29 cellular contexts compared by ENCODE assay signal in genomic region chr7:158836692-158837091, GRCh38.
"Had no signal": no experiment of that assay in that cellular context is flagged by ENCODE, and none has a peak within 500 bp of the region (broad histone marks: within the 10 kb centered on the region; RNA-seq: fewer than 3 reads in every experiment).

No MANE protein-coding gene starts in this region.

- H3K36me3 ChIP-seq: ascending aorta, breast epithelium, cardiac muscle cell, colonic mucosa had no signal

- H3K36me3 Mint-ChIP-seq: activated CD4-positive, alpha-beta memory T cell treated with anti-CD3 and anti-CD28 coated beads for 36 hours; activated CD8-positive, alpha-beta memory T cell treated with anti-CD3 and anti-CD28 coated beads, Interleukin-2, amount 10 ng/mL, durations not matched to agents 7 days and 5 days; activated naive CD4-positive, alpha-beta T cell treated with anti-CD3 and anti-CD28 coated beads, Interleukin-2, amount 10 ng/mL, durations not matched to agents 7 days and 5 days; activated naive CD4-positive, alpha-beta T cell treated with anti-CD3 and anti-CD28 coated beads, Interleukin-2, amount 50 U/mL, for 72 hours; brain; T-cell had no signal

- H3K27me3 ChIP-seq: ascending aorta, breast epithelium, colonic mucosa had no signal

- ATAC-seq: activated CD4-positive, alpha-beta T cell treated with anti-CD3 and anti-CD28 coated beads for 36 hours; activated CD8-positive, alpha-beta memory T cell treated with anti-CD3 and anti-CD28 coated beads, Interleukin-2, amount 10 ng/mL, durations not matched to agents 7 days and 5 days; activated CD8-positive, alpha-beta T cell treated with anti-CD3 and anti-CD28 coated beads, Interleukin-2, amount 10 ng/mL, durations not matched to agents 7 days and 5 days; activated naive CD4-positive, alpha-beta T cell treated with anti-CD3 and anti-CD28 coated beads, Interleukin-2, amount 50 U/mL, for 72 hours; activated T-cell treated with anti-CD3 and anti-CD28 coated beads, Interleukin-2, amount 50 U/mL, for 72 hours; T-cell had no signal

- H3K27ac Mint-ChIP-seq: activated CD4-positive, alpha-beta memory T cell treated with anti-CD3 and anti-CD28 coated beads for 36 hours; activated CD4-positive, alpha-beta T cell treated with anti-CD3 and anti-CD28 coated beads for 36 hours; activated CD4-positive, alpha-beta T cell treated with anti-CD3 and anti-CD28 coated beads, Interleukin-2, amount 10 ng/mL, durations not matched to agents 24 days and 14 days; activated CD8-positive, alpha-beta memory T cell treated with anti-CD3 and anti-CD28 coated beads, Interleukin-2, amount 10 ng/mL, durations not matched to agents 7 days and 5 days; activated CD8-positive, alpha-beta T cell treated with anti-CD3 and anti-CD28 coated beads, Interleukin-2, amount 10 ng/mL, durations not matched to agents 7 days and 5 days; activated naive CD4-positive, alpha-beta T cell treated with anti-CD3 and anti-CD28 coated beads, Interleukin-2, amount 10 ng/mL, durations not matched to agents 7 days and 5 days; activated naive CD4-positive, alpha-beta T cell treated with anti-CD3 and anti-CD28 coated beads, Interleukin-2, amount 50 U/mL, for 72 hours; activated naive CD8-positive, alpha-beta T cell treated with anti-CD3 and anti-CD28 coated beads, Interleukin-2, amount 10 ng/mL, durations not matched to agents 7 days and 5 days; activated T-cell treated with anti-CD3 and anti-CD28 coated beads, Interleukin-2, amount 50 U/mL, for 72 hours; brain; T-cell; T-helper 1 cell treated with Interleukin-12 subunit alpha and Interleukin-12 subunit beta and Interleukin-4 antibody, amounts not matched to agents 30 μg/mL and 1 μg/mL, for 36 hours had no signal

- H3K4me3 Mint-ChIP-seq: activated CD4-positive, alpha-beta memory T cell treated with anti-CD3 and anti-CD28 coated beads for 36 hours; activated CD4-positive, alpha-beta T cell treated with anti-CD3 and anti-CD28 coated beads for 36 hours; activated CD4-positive, alpha-beta T cell treated with anti-CD3 and anti-CD28 coated beads, Interleukin-2, amount 10 ng/mL, durations not matched to agents 24 days and 14 days; activated CD8-positive, alpha-beta memory T cell treated with anti-CD3 and anti-CD28 coated beads, Interleukin-2, amount 10 ng/mL, durations not matched to agents 7 days and 5 days; activated CD8-positive, alpha-beta T cell treated with anti-CD3 and anti-CD28 coated beads, Interleukin-2, amount 10 ng/mL, durations not matched to agents 7 days and 5 days; activated naive CD4-positive, alpha-beta T cell treated with anti-CD3 and anti-CD28 coated beads, Interleukin-2, amount 10 ng/mL, durations not matched to agents 7 days and 5 days; activated naive CD8-positive, alpha-beta T cell treated with anti-CD3 and anti-CD28 coated beads, Interleukin-2, amount 10 ng/mL, durations not matched to agents 7 days and 5 days; activated T-cell treated with anti-CD3 and anti-CD28 coated beads, Interleukin-2, amount 50 U/mL, for 72 hours; T-cell; T-helper 1 cell treated with Interleukin-12 subunit alpha and Interleukin-12 subunit beta and Interleukin-4 antibody, amounts not matched to agents 30 μg/mL and 1 μg/mL, for 36 hours had no signal

- H3K4me3 ChIP-seq: ascending aorta, breast epithelium, cardiac muscle cell, colonic mucosa had no signal

- DNase-seq: activated CD4-positive, alpha-beta memory T cell treated with anti-CD3 and anti-CD28 coated beads for 36 hours; activated CD4-positive, alpha-beta T cell treated with anti-CD3 and anti-CD28 coated beads for 36 hours; activated CD4-positive, alpha-beta T cell treated with anti-CD3 and anti-CD28 coated beads, Interleukin-2, amount 10 ng/mL, durations not matched to agents 24 days and 14 days; activated CD4-positive, CD25-positive, alpha-beta regulatory T cell; activated CD4-positive, CD25-positive, alpha-beta regulatory T cell treated with anti-CD3 and anti-CD28 coated beads, Interleukin-2, amount 50 U/mL, for 72 hours; activated CD8-positive, alpha-beta memory T cell treated with anti-CD3 and anti-CD28 coated beads, Interleukin-2, amount 10 ng/mL, durations not matched to agents 7 days and 5 days; activated CD8-positive, alpha-beta memory T cell treated with anti-CD3 and anti-CD28 coated beads, Interleukin-2, amount 50 U/mL, for 4 hours; activated CD8-positive, alpha-beta T cell treated with anti-CD3 and anti-CD28 coated beads, Interleukin-2, amount 10 ng/mL, durations not matched to agents 7 days and 5 days; activated gamma-delta T cell; activated naive CD4-positive, alpha-beta T cell; activated naive CD4-positive, alpha-beta T cell treated with anti-CD3 and anti-CD28 coated beads, Interleukin-2, amount 10 ng/mL, durations not matched to agents 7 days and 5 days; activated naive CD8-positive, alpha-beta T cell treated with anti-CD3 and anti-CD28 coated beads, Interleukin-2, amount 10 ng/mL, durations not matched to agents 7 days and 5 days; activated T-cell treated with anti-CD3 and anti-CD28 coated beads, Interleukin-2, amount 50 U/mL, for 1 hour; activated T-cell treated with anti-CD3 and anti-CD28 coated beads, Interleukin-2, amount 50 U/mL, for 72 hours; central memory CD4-positive, alpha-beta T cell; cerebellar nuclear complex; colonic mucosa; effector CD8-positive, alpha-beta T cell; erythroblast; foreskin fibroblast; SW 1271; T-cell had no signal

- H3K9me3 Mint-ChIP-seq: activated CD4-positive, alpha-beta memory T cell treated with anti-CD3 and anti-CD28 coated beads for 36 hours; activated CD4-positive, alpha-beta T cell treated with anti-CD3 and anti-CD28 coated beads, Interleukin-2, amount 10 ng/mL, durations not matched to agents 24 days and 14 days; activated naive CD4-positive, alpha-beta T cell treated with anti-CD3 and anti-CD28 coated beads, Interleukin-2, amount 10 ng/mL, durations not matched to agents 7 days and 5 days; activated naive CD4-positive, alpha-beta T cell treated with anti-CD3 and anti-CD28 coated beads, Interleukin-2, amount 50 U/mL, for 72 hours; activated T-cell treated with anti-CD3 and anti-CD28 coated beads, Interleukin-2, amount 50 U/mL, for 72 hours; T-cell; T-helper 1 cell treated with Interleukin-12 subunit alpha and Interleukin-12 subunit beta and Interleukin-4 antibody, amounts not matched to agents 30 μg/mL and 1 μg/mL, for 36 hours had no signal

- FAIRE-seq: frontal cortex had no signal

- H3K4me1 ChIP-seq: ascending aorta, breast epithelium, colonic mucosa had no signal

- H3K27ac ChIP-seq: ascending aorta, breast epithelium, cardiac muscle cell, colonic mucosa had no signal

- H3K4me1 Mint-ChIP-seq: activated naive CD8-positive, alpha-beta T cell treated with anti-CD3 and anti-CD28 coated beads, Interleukin-2, amount 10 ng/mL, durations not matched to agents 7 days and 5 days; brain had no signal

- H3K9me3 ChIP-seq: ascending aorta, breast epithelium, colonic mucosa had no signal

- H3K27me3 Mint-ChIP-seq: activated CD4-positive, alpha-beta memory T cell treated with anti-CD3 and anti-CD28 coated beads for 36 hours; activated CD4-positive, alpha-beta T cell treated with anti-CD3 and anti-CD28 coated beads for 36 hours; T-cell had no signal
